ENCODE assay signal across 18 cellular contexts in genomic region chr10:4255751-4256150, GRCh38.
DNase-seq lines count a peak whose midpoint lies in the region; ATAC-seq and TF ChIP-seq lines count a peak whose summit lies in the region.
"Had no signal": no experiment of that assay in that cellular context is flagged by ENCODE, and none has a peak within 500 bp of the region (broad histone marks: within the 10 kb centered on the region; RNA-seq: fewer than 3 reads in every experiment).

No MANE protein-coding gene starts in this region.

- no peaks in the 10 kb centered on the region for H3K36me3 ChIP-seq in PC-9 (ENCODE audit: low read depth)
- H3K36me3 ChIP-seq: SJSA1 had no signal

- TF ChIP-seq CTCF in epithelial cell of esophagus (IDR thresholded peaks at IDR 0.05; ENCODE audit: insufficient read depth, low read depth, low read length, missing control alignments) (no peak), PC-9 (conservative IDR thresholded peaks at IDR 0.05) (no peak)

- H3F3A ChIP-seq in PC-9 (ENCODE audit: insufficient read depth, low read depth), result no peaks in the 10 kb centered on the region

- H3K27ac ChIP-seq in PC-9, result no peak overlapping the region
- H3K27ac ChIP-seq: SJSA1 had no signal

- no peak overlapping the region for H3K4me3 ChIP-seq in epithelial cell of esophagus (ENCODE audit: low read length)
- H3K4me3 ChIP-seq in PC-9, result no peak overlapping the region
- H3K4me3 ChIP-seq: GM12878, SJSA1 had no signal

- H3K9me3 ChIP-seq in PC-9 (ENCODE audit: insufficient read depth, low read depth), result no peaks in the 10 kb centered on the region
- H3K9me3 ChIP-seq: SJSA1 had no signal

- H3K4me1 ChIP-seq in PC-9 (replicated peaks; ENCODE audit: insufficient read depth), result no peaks in the 10 kb centered on the region
- H3K4me1 ChIP-seq: SJSA1 had no signal

- H3K4me2 ChIP-seq in PC-9, result no peak overlapping the region

- intact Hi-C loops in PC-9 (cut with micrococcal nuclease; ENCODE audit: unreplicated experiment), result no loop called here

- no peaks in the 10 kb centered on the region for H3K79me2 ChIP-seq in PC-9 (ENCODE audit: low read depth)

- POLR2A ChIA-PET in PC-9 (lab: Charles Lee; ENCODE audit: unreplicated experiment), result no interaction called here

- no TSS peak for BruUV-seq in PC-9 (replicated peaks; lab: Mats Ljungman, UMichigan)

- DNase-seq in EH (ENCODE audit: low read depth) (peak; percentile 33), NCI-H226 (peak; percentile 26), epithelial cell of esophagus (ENCODE audit: low read depth) (peak; percentile 57), kidney tubule cell (ENCODE audit: low spot score) (peak; percentile 64), PC-9 (no peak)
- DNase-seq in stimulated activated naive CD4-positive, alpha-beta T cell (lab: John Stamatoyannopoulos, UW), result no peak
- DNase-seq: KG1, NCI-H1092, NCI-H1436, NCI-H187 treated with DMSO at 0.1 percent for 48 hours, NCI-H2227 treated with DMSO at 0.1 percent for 48 hours, NCI-H510A treated with DMSO at 0.1 percent for 48 hours, NCI-H748 treated with DMSO at 0.1 percent for 48 hours had no signal

- CTCF ChIA-PET in PC-9 (lab: Charles Lee), result no interaction called here

- no peaks in the 10 kb centered on the region for H3K9me2 ChIP-seq in PC-9 (ENCODE audit: insufficient read depth)

- no peaks in the 10 kb centered on the region for H3K27me3 ChIP-seq in PC-9 (ENCODE audit: insufficient read depth, low read depth)
- H3K27me3 ChIP-seq: SJSA1 had no signal

- H4K20me1 ChIP-seq in PC-9 (ENCODE audit: insufficient read depth), result no peaks in the 10 kb centered on the region

- H2AFZ ChIP-seq in PC-9, result no peak overlapping the region

- ATAC-seq in HG03342 (IDR thresholded peaks at IDR 0.05; ENCODE audit: unreplicated experiment), result no peak
- ATAC-seq: GM12878, HepG2, Right ventricle myocardium inferior had no signal

Comparison
In these comparisons a context has a peak if more than half of its experiments do, and no peak if none do; other contexts are left out.
1. DNase-seq: peak in EH (single experiment), NCI-H226 (single experiment), epithelial cell of esophagus (single experiment) and kidney tubule cell (single experiment); none in stimulated activated naive CD4-positive, alpha-beta T cell (0 of 6) and PC-9 (0 of 2).